Comparison of ENCODE assay signal across 11 cellular contexts in the genomic region with DNA sequence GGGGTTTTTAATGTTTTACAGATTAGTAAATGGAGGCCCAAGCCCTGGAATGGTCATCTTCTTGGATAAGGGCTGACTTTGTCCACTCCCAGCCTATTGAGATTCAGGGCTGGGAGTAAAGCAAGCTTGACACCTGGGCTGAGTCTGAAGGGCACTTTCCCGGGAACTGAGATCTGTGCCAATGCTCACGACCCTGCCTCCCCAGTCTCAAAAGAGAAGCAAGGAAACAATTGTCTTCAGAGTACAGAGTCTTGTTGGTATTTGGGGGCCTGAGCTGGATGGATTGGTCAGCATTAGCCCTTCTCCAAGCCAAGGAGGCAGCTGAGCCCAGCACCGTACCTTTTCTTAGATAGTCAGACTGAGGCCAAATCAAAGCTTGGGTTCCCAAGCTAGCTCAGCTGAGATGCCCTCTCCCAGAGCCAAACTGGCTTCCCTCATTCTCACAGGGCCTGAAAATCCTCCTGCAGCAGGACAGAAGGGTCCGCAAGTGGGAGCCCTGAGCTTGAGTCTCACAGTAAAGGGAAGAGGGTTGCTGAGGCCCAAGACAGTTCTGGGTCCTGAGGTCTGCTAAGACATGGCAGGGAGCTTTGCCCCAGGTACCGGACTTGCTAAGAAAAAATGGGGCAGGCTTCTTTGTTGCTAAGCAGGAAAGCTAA. TPM values are rescaled to one million over a fixed set of nuclear protein-coding genes. Genes with fewer than 3 reads are reported as not detected.
A peak's percentile ranks its signal among the peaks of the same experiment; 100 is the strongest.
DNase-seq lines count a peak whose midpoint lies in the region; TF ChIP-seq lines count a peak whose summit lies in the region.
"Had no signal": no experiment of that assay in that cellular context is flagged by ENCODE, and none has a peak within 500 bp of the region (broad histone marks: within the 10 kb centered on the region; RNA-seq: fewer than 3 reads in every experiment).

No MANE protein-coding gene starts in this region.

- TF ChIP-seq POLR2A in Peyer's patch (IDR thresholded peaks at IDR 0.05), result no peak

- H3K27me3 ChIP-seq in Peyer's patch, result no peaks in the 10 kb centered on the region
- no peaks in the 10 kb centered on the region for H3K27me3 ChIP-seq in effector memory CD4-positive, alpha-beta T cell (replicated peaks; ENCODE audit: control insufficient read depth, insufficient read depth, low read length, poor library complexity, severe bottlenecking)

- peaks cover 0 to 22% (median 0%) of the 10 kb centered on the region in 3 donors for H3K36me3 ChIP-seq in Peyer's patch
- peaks cover 22% of the 10 kb centered on the region for H3K36me3 ChIP-seq in effector memory CD4-positive, alpha-beta T cell (ENCODE audit: control insufficient read depth, insufficient read depth, low read length)

- H3K27ac Mint-ChIP-seq in osteocyte (ENCODE audit: unreplicated experiment), result peak overlapping the region; percentile 100

- no peak overlapping the region for H3K4me3 ChIP-seq in Peyer's patch
- no peak overlapping the region for H3K4me3 ChIP-seq in effector memory CD4-positive, alpha-beta T cell (ENCODE audit: insufficient read depth, low read depth, low read length, poor library complexity, severe bottlenecking)

- no peak for TF ChIP-seq CTCF in C4-2B (conservative IDR thresholded peaks at IDR 0.05)
- no peak for TF ChIP-seq CTCF in Peyer's patch (IDR thresholded peaks at IDR 0.05)
- TF ChIP-seq CTCF in osteocyte (IDR thresholded peaks at IDR 0.05), result no peak

- peaks cover 19% of the 10 kb centered on the region for H3K36me3 Mint-ChIP-seq in osteocyte (ENCODE audit: unreplicated experiment)

- no peaks in the 10 kb centered on the region for H3K9me3 ChIP-seq in Peyer's patch
- H3K9me3 ChIP-seq in effector memory CD4-positive, alpha-beta T cell (ENCODE audit: control insufficient read depth, low read length), result no peaks in the 10 kb centered on the region

- peak overlapping the region; percentile 98 for H3K27ac ChIP-seq in C4-2B
- peak overlapping the region in 3 of 4 donors; percentile 92 to 99 (median 97) for H3K27ac ChIP-seq in Peyer's patch
- H3K27ac ChIP-seq in effector memory CD4-positive, alpha-beta T cell (ENCODE audit: insufficient read depth, low read length, poor library complexity, severe bottlenecking), result peak overlapping the region; percentile 92

- H3K27me3 Mint-ChIP-seq in osteocyte (ENCODE audit: unreplicated experiment), result no peaks in the 10 kb centered on the region

- H3K4me3 Mint-ChIP-seq in osteocyte (ENCODE audit: unreplicated experiment), result peak overlapping the region; percentile 98

- H3K4me1 Mint-ChIP-seq in osteocyte (ENCODE audit: unreplicated experiment), result peaks cover 43% of the 10 kb centered on the region

- peaks cover 0 to 18% (median 3%) of the 10 kb centered on the region in 4 donors for H3K4me1 ChIP-seq in Peyer's patch
- peaks cover 33% of the 10 kb centered on the region for H3K4me1 ChIP-seq in effector memory CD4-positive, alpha-beta T cell (ENCODE audit: control insufficient read depth, insufficient read depth, low read length, poor library complexity, severe bottlenecking)

- DNase-seq in Peyer's patch (no peak), osteocyte (ENCODE audit: extremely low spot score, unreplicated experiment) (no peak), NCI-H2029 (lab: John Stamatoyannopoulos, UW) (no peak), NCI-H774 (lab: John Stamatoyannopoulos, UW) (no peak), SKM-1 treated with dmso at 0.1 percent for 144 hours (lab: John Stamatoyannopoulos, UW; ENCODE audit: unreplicated experiment) (no peak), NCI-H2227 (lab: John Stamatoyannopoulos, UW; ENCODE audit: unreplicated experiment) (no peak)
- no peak for DNase-seq in effector memory CD4-positive, alpha-beta T cell
- DNase-seq: NCI-H1092 treated with DMSO at 0.1 percent for 48 hours; stimulated activated naive CD4-positive, alpha-beta T cell treated with Interleukin-2 at 50 U/mL for 16 hours; T1000 had no signal

- H3K9me3 Mint-ChIP-seq in osteocyte (ENCODE audit: unreplicated experiment), result no peaks in the 10 kb centered on the region

RNA-seq across cellular contexts. Expression of a gene that starts 3.7 kb away (rescaled TPM):
- total RNA-seq in Peyer's patch (100 to 1,000 TPM in 3 of 4 donors, 10 to 100 TPM in 1; 80.6 to 275 (median 123) TPM), osteocyte (288 and 290 TPM in 2 replicates)
